2 cellular contexts compared by ENCODE assay signal in the genomic region with DNA sequence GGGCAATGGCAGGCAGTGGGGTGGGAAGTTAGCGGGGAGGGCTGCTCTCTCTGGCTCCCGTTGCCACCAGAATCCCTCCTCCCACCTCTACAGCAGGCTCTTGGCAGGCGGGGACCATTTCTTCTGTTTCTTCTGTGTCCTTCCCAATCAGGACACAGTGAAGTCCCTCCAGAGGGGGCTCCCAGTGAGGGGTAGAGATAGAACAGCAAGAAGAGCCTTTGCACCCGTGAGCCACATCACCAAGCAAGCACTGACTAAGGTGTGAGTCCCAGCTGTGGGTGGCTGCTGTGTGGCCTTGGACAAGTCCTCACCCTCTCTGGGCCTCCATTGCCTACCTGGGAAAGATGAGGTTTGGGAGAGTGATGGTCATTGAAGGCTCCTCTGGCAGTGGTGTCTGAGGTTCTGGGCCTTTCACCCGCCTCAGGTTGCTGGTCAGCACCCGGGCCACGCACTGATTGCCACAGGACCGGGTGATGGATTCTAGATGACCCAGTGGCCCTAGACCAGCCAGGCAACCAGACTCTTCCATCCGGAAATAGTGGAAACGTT.
TF ChIP-seq lines count a peak whose summit lies in the region.

No MANE protein-coding gene starts in this region.

TF ChIP-seq in K562, 482 proteins besides CTCF, POLR2A, EP300 and RAD21:
- TF ChIP-seq KDM1A (IDR thresholded peaks at IDR 0.05) (peak in 1 of 2 experiments; percentile 28; a peak in 1 of 4 replicates), RBM25 (IDR thresholded peaks at IDR 0.05; ENCODE audit: low read depth, low read length, severe bottlenecking) (peak; percentile 53), ZFP36 (IDR thresholded peaks at IDR 0.05; ENCODE audit: low read depth, low read length, partially characterized antibody) (peak; percentile 81), SREBF1 (IDR thresholded peaks at IDR 0.05; ENCODE audit: borderline replicate concordance, low read depth, low read length) (no peak), BCOR (IDR thresholded peaks at IDR 0.05) (peak; percentile 37; the same call in 1 of the 2 replicates)
TF ChIP-seq in K562: peak in this region for 4.

TF ChIP-seq in HepG2, 621 proteins besides CTCF, POLR2A, EP300 and RAD21:
- no peak for TF ChIP-seq TBX2 (CRISPR knock-in tag; IDR thresholded peaks at IDR 0.05; ENCODE audit: borderline replicate concordance)
- peak; percentile 91 for TF ChIP-seq ZNF768 (CRISPR knock-in tag; IDR thresholded peaks at IDR 0.05)
- no peak for TF ChIP-seq ZNF496 (CRISPR knock-in tag; IDR thresholded peaks at IDR 0.05; ENCODE audit: insufficient replicate concordance)
